Comparison of ENCODE assay signal across 10 cellular contexts in the genomic region with DNA sequence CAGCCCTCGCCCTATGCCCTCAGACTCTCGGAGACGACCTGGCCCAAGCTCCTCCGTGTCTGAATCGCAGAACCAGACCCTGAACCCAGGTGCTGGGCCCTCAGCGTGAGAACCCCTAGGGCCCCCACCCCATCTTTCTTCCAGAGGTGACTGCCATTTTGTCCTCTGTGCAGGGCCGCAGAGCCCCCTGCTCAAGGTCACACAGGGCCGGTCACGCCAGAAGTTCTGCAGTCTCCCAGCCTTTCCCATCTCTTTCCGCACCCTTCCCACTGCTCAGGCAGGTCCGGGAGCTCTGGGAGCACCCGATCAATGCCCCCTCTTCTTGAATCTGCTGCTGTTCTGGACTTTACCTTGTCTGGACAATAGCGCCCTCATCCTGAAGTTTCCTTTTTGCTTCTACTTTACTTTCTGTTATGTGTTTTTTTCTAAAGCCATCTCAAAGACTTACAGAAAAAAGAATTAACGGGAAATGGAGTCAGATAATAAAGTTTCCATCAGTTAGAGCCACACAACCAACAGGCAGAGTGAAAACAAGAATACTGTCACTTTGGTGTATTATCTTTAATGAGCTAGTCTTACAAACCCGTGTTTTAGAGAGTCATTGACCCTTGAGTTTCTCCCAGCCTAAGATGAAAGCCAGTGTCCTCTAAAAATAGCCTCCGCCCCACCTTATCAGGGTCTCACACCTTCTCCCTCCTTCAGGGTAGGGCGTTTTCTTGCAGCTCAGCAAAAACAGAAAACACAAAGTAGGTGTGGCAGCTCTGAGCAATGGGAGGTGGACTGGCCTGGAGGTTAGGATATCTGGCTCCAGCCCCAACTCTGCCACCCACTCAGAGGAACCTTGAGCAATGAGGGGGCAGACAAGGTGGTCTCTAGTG. TPM values are rescaled to one million over a fixed set of nuclear protein-coding genes. Genes with fewer than 3 reads are reported as not detected.
DNase-seq lines count a peak whose midpoint lies in the region; ATAC-seq, FAIRE-seq and TF ChIP-seq lines count a peak whose summit lies in the region.
"Had no signal": no experiment of that assay in that cellular context is flagged by ENCODE, and none has a peak within 500 bp of the region (broad histone marks: within the 10 kb centered on the region; RNA-seq: fewer than 3 reads in every experiment).

No MANE protein-coding gene starts in this region.

- TF ChIP-seq RAD21 in HepG2 (CRISPR knock-in tag; IDR thresholded peaks at IDR 0.05), result no peak

- FAIRE-seq in astrocyte (lab: Jason Lieb, UNC) (no peak), HepG2 (lab: Jason Lieb, UNC) (no peak)
- FAIRE-seq: TTC549 had no signal

- intact Hi-C loops in HepG2 (cut with micrococcal nuclease; ENCODE audit: unreplicated experiment) (no loop called here), tibial artery (cut with DNase I; ENCODE audit: low total_unique reads) (loop anchor here (2.0 to 5.0 kb wide), 2 partner anchors 54 to 94 kb away; no protein-coding TSS in a partner anchor)

- no peak overlapping the region for H3K9ac ChIP-seq in astrocyte (ENCODE audit: low read length)
- no peak overlapping the region for H3K9ac ChIP-seq in HepG2 (ENCODE audit: insufficient read depth, low read depth, low read length)

- H3K36me3 ChIP-seq in astrocyte (ENCODE audit: insufficient read depth, low read length) (no peaks in the 10 kb centered on the region), HepG2 (replicated peaks in 1 of 2; ENCODE audit: control insufficient read depth in 1 of 2, insufficient read depth in 2 of 2, low read length in 2 of 2) (no peaks in the 10 kb centered on the region), tibial artery (no peaks in the 10 kb centered on the region)

- in situ Hi-C loops in HepG2 (cut with HindIII; ENCODE audit: extremely low pct_ligation_motif_present, low pct_unique_long_range_greater_than_20kb), result no loop called here

- no peak for TF ChIP-seq CTCF in astrocyte (IDR thresholded peaks at IDR 0.05; ENCODE audit: insufficient read depth, low read depth, low read length)
- TF ChIP-seq CTCF in HepG2 (CRISPR knock-in tag; IDR thresholded peaks at IDR 0.05), result peak; percentile 14; the same call in 1 of the 2 replicates
- no peak for TF ChIP-seq CTCF in tibial artery (IDR thresholded peaks at IDR 0.05)

- no peaks in the 10 kb centered on the region for H3K36me3 Mint-ChIP-seq in activated T-cell treated with anti-CD3 and anti-CD28 coated beads, Interleukin-2, amount 50 U/mL, for 24 hours (ENCODE audit: low read depth)
- peaks cover 2% of the 10 kb centered on the region for H3K36me3 Mint-ChIP-seq in astrocyte (ENCODE audit: low read depth, unreplicated experiment)

- H3K27ac ChIP-seq in astrocyte (ENCODE audit: low read depth, low read length), result no peak overlapping the region
- H3K27ac ChIP-seq in HepG2 (ENCODE audit: extremely low read length, insufficient read depth, low read length), result no peak overlapping the region
- peak overlapping the region; percentile 94 to 99 for H3K27ac ChIP-seq in tibial artery

- CTCF ChIA-PET in HepG2 (lab: Yijun Ruan, JAX; ENCODE audit: low intra/inter-chr PET ratio, low total read pairs), result no interaction called here

- peaks cover 17% of the 10 kb centered on the region for H3K4me1 Mint-ChIP-seq in activated T-cell treated with anti-CD3 and anti-CD28 coated beads, Interleukin-2, amount 50 U/mL, for 24 hours (ENCODE audit: low read depth)
- H3K4me1 Mint-ChIP-seq in astrocyte (ENCODE audit: low read depth, unreplicated experiment), result peaks cover 3% of the 10 kb centered on the region

- H2AFZ ChIP-seq in astrocyte (ENCODE audit: low read depth, low read length), result no peak overlapping the region
- H2AFZ ChIP-seq in HepG2 (ENCODE audit: low read length), result no peak overlapping the region

- no peak overlapping the region for H3K4me3 ChIP-seq in astrocyte (ENCODE audit: insufficient read depth, low read depth, low read length)
- H3K4me3 ChIP-seq in HepG2 (replicated peaks in 1 of 3; ENCODE audit: insufficient read depth in 1 of 3, low read depth in 2 of 3, low read length in 3 of 3), result peak overlapping the region; percentile 17 to 73 (median 57)
- H3K4me3 ChIP-seq in tibial artery, result peak overlapping the region; percentile 67 to 99

- H3K4me1 ChIP-seq in astrocyte (ENCODE audit: insufficient read depth, low read length) (peaks cover 2% of the 10 kb centered on the region), HepG2 (ENCODE audit: insufficient read depth, low read length) (peaks cover 25% of the 10 kb centered on the region), tibial artery (peaks cover 0 to 57% (median 25%) of the 10 kb centered on the region in 4 donors)

- POLR2A ChIA-PET in HepG2 (lab: Yijun Ruan, JAX), result interaction anchor here (1.2 kb wide), 1 partner anchor 99 kb away, joined by 4 read pairs; no protein-coding TSS in a partner anchor

- ATAC-seq in HepG2 (peak; percentile 11), GM18520 (IDR thresholded peaks at IDR 0.05; ENCODE audit: unreplicated experiment) (no peak)

- WGBS in HepG2 (ENCODE audit: low lambda C conversion rate), result 24% methylated on average over 14 of the region's 17 CpGs

- H3K4me3 Mint-ChIP-seq in activated T-cell treated with anti-CD3 and anti-CD28 coated beads, Interleukin-2, amount 50 U/mL, for 24 hours, result peak overlapping the region; percentile 71
- H3K4me3 Mint-ChIP-seq in astrocyte (ENCODE audit: unreplicated experiment), result peak overlapping the region; percentile 78

- no peak overlapping the region for H3K27ac Mint-ChIP-seq in activated T-cell treated with anti-CD3 and anti-CD28 coated beads, Interleukin-2, amount 50 U/mL, for 24 hours
- H3K27ac Mint-ChIP-seq in astrocyte (ENCODE audit: unreplicated experiment), result no peak overlapping the region

- H3K9me3 ChIP-seq in astrocyte (ENCODE audit: insufficient read depth, low read depth, low read length), result no peaks in the 10 kb centered on the region
- no peaks in the 10 kb centered on the region for H3K9me3 ChIP-seq in HepG2 (ENCODE audit: low read length)
- no peaks in the 10 kb centered on the region for H3K9me3 ChIP-seq in tibial artery

- H3K27me3 Mint-ChIP-seq in activated T-cell treated with anti-CD3 and anti-CD28 coated beads, Interleukin-2, amount 50 U/mL, for 24 hours, result peaks cover 30% of the 10 kb centered on the region
- H3K27me3 Mint-ChIP-seq in astrocyte (ENCODE audit: low read depth, unreplicated experiment), result peaks cover 50% of the 10 kb centered on the region

- DNase-seq in activated T-cell treated with anti-CD3 and anti-CD28 coated beads, Interleukin-2, amount 50 U/mL, for 24 hours, result no peak
- no peak for DNase-seq in activated T-cell treated with anti-CD3 and anti-CD28 coated beads, Interleukin-2, amount 50 U/mL, for 1 hour
- DNase-seq in astrocyte (ENCODE audit: low read depth) (no peak), HepG2 (ENCODE audit: low spot score) (no peak), tibial artery (no peak), MV-4-11 (lab: John Stamatoyannopoulos, UW) (no peak), NCI-H2107 (lab: John Stamatoyannopoulos, UW) (no peak)

- no peaks in the 10 kb centered on the region for H3K9me3 Mint-ChIP-seq in activated T-cell treated with anti-CD3 and anti-CD28 coated beads, Interleukin-2, amount 50 U/mL, for 24 hours
- peaks cover 4% of the 10 kb centered on the region for H3K9me3 Mint-ChIP-seq in astrocyte (ENCODE audit: unreplicated experiment)

- H3K27me3 ChIP-seq in astrocyte (ENCODE audit: insufficient read depth, low read length), result peaks cover 60% of the 10 kb centered on the region
- peaks cover 13 to 57% of the 10 kb centered on the region in 2 experiments; a peak in 4 of 5 replicates for H3K27me3 ChIP-seq in HepG2 (ENCODE audit: control insufficient read depth in 1 of 2, insufficient read depth in 2 of 2, low read length in 2 of 2)
- H3K27me3 ChIP-seq in tibial artery, result no peaks in the 10 kb centered on the region

- no TSS peak for BruUV-seq in HepG2 (replicated peaks; lab: Mats Ljungman, UMichigan)

- H3K79me2 ChIP-seq in astrocyte (ENCODE audit: insufficient read depth, low read length) (no peaks in the 10 kb centered on the region), HepG2 (ENCODE audit: insufficient read depth, low read length) (no peaks in the 10 kb centered on the region)

- no peak for TF ChIP-seq POLR2A in HepG2 (IDR thresholded peaks at IDR 0.05; ENCODE audit: insufficient read depth in 1 of 2, low read depth in 2 of 2, low read length in 2 of 2)

- H3K4me2 ChIP-seq in astrocyte (ENCODE audit: low read length) (peak overlapping the region; percentile 80), HepG2 (ENCODE audit: low read depth, low read length) (peak overlapping the region; percentile 79)

- H4K20me1 ChIP-seq in astrocyte (ENCODE audit: insufficient read depth, low read length), result no peaks in the 10 kb centered on the region
- no peaks in the 10 kb centered on the region for H4K20me1 ChIP-seq in HepG2 (ENCODE audit: insufficient read depth, low read length)

- TF ChIP-seq EP300 in HepG2 (IDR thresholded peaks at IDR 0.05; ENCODE audit: low read depth in 2 of 2, low read length in 2 of 2), result no peak
- TF ChIP-seq EP300 in HepG2 (CRISPR knock-in tag; IDR thresholded peaks at IDR 0.05; ENCODE audit: borderline replicate concordance), result no peak

RNA-seq across cellular contexts. Expression of a gene that starts 1.8 kb away (rescaled TPM):
- 0.24 and 0.48 TPM in 2 replicates for total RNA-seq in astrocyte
- total RNA-seq in HepG2 (2016; rRNA removed; fragmentation: Illumina TruSeq; extraction: Trizol), result 0.04 TPM in 1 of 2 replicates, not detected in the other
- not detected in 2 replicates for total RNA-seq in HepG2 (2016; cell fraction: cytosol; rRNA removed; fragmentation: Illumina TruSeq; extraction: Trizol; ENCODE audit: low read depth)
- total RNA-seq in HepG2 (2016; cell fraction: insoluble cytoplasmic fraction; rRNA removed; fragmentation: Illumina TruSeq; extraction: Trizol), result 0.06 TPM in 1 of 2 replicates, not detected in the other
- total RNA-seq in HepG2 (2016; cell fraction: membrane; rRNA removed; fragmentation: Illumina TruSeq; extraction: Trizol), result 0.07 TPM in 1 of 2 replicates, not detected in the other
- total RNA-seq in HepG2 (2016; cell fraction: nucleus; rRNA removed; fragmentation: Illumina TruSeq; extraction: Trizol), result 0.16 TPM in 1 of 2 replicates, not detected in the other
- polyA plus RNA-seq in HepG2 (2011; rRNA removed), result 0.04 and 0.07 TPM in 2 replicates
- 0.03 TPM in 2 replicates for polyA plus RNA-seq in HepG2 (2011; cell fraction: cytosol; rRNA removed)
- 0.05 TPM in 1 of 2 replicates, not detected in the other for polyA plus RNA-seq in HepG2 (2011; cell fraction: nucleus; rRNA removed)
- polyA plus RNA-seq in HepG2 (2012), result 0.31 and 0.40 TPM in 2 replicates
- polyA plus RNA-seq in HepG2 (2016; cell fraction: cytosol; fragmentation: Illumina TruSeq; extraction: Trizol; ENCODE audit: low read depth), result 0.09 TPM in 1 of 2 replicates, not detected in the other
- polyA plus RNA-seq in HepG2 (2016; cell fraction: insoluble cytoplasmic fraction; fragmentation: Illumina TruSeq; extraction: Trizol; ENCODE audit: low read depth), result 0.19 TPM in 1 of 2 replicates, not detected in the other
- 0.06 and 0.07 TPM in 2 replicates for polyA plus RNA-seq in HepG2 (2016; cell fraction: membrane; fragmentation: Illumina TruSeq; extraction: Trizol; ENCODE audit: low read depth)
- polyA plus RNA-seq in HepG2 (2016; cell fraction: nucleus; fragmentation: Illumina TruSeq; extraction: Trizol; ENCODE audit: insufficient read depth, low read depth), result 0.13 TPM in 1 of 2 replicates, not detected in the other
- polyA minus RNA-seq in HepG2 (2011; rRNA and poly(A)+ RNA removed; ENCODE audit: low replicate concordance), result 0.98 TPM in 1 of 2 replicates, not detected in the other
- not detected in 2 replicates for polyA minus RNA-seq in HepG2 (2011; cell fraction: cytosol; rRNA and poly(A)+ RNA removed)
- polyA minus RNA-seq in HepG2 (2011; cell fraction: nucleus; rRNA and poly(A)+ RNA removed), result not detected in 2 replicates
- total RNA-seq: LHCN-M2 had no signal

Comparison
In these comparisons a context has a peak if more than half of its experiments do, and no peak if none do; other contexts are left out.
1. H3K27ac ChIP-seq: peak in tibial artery (2 of 2); none in astrocyte (single experiment) and HepG2 (single experiment).